Comparison of ENCODE assay signal across 25 cellular contexts in genomic region chrX:71995122-71995521, GRCh38.
"Had no signal": no experiment of that assay in that cellular context is flagged by ENCODE, and none has a peak within 500 bp of the region (broad histone marks: within the 10 kb centered on the region; RNA-seq: fewer than 3 reads in every experiment).

No MANE protein-coding gene starts in this region.

- H3K9me3 ChIP-seq: Peyer's patch, SJCRH30, SK-N-SH had no signal

- H3K27me3 Mint-ChIP-seq: activated CD8-positive, alpha-beta T cell treated with anti-CD3 and anti-CD28 coated beads for 36 hours; activated naive CD8-positive, alpha-beta T cell treated with anti-CD3 and anti-CD28 coated beads for 36 hours had no signal

- H3K36me3 Mint-ChIP-seq: activated naive CD4-positive, alpha-beta T cell treated with anti-CD3 and anti-CD28 coated beads, Interleukin-2, amount 10 ng/mL, durations not matched to agents 7 days and 5 days; activated naive CD8-positive, alpha-beta T cell treated with anti-CD3 and anti-CD28 coated beads for 36 hours had no signal

- DNase-seq: activated CD4-positive, alpha-beta T cell treated with anti-CD3 and anti-CD28 coated beads for 4 hours; activated CD8-positive, alpha-beta memory T cell treated with anti-CD3 and anti-CD28 coated beads, Interleukin-2, amount 50 U/mL, for 4 hours; activated CD8-positive, alpha-beta T cell treated with anti-CD3 and anti-CD28 coated beads for 36 hours; activated gamma-delta T cell treated with Interleukin-2 at 50 U/mL for 16 hours; activated naive CD4-positive, alpha-beta T cell treated with anti-CD3 and anti-CD28 coated beads, Interleukin-2, amount 10 ng/mL, durations not matched to agents 7 days and 5 days; activated naive CD8-positive, alpha-beta T cell treated with anti-CD3 and anti-CD28 coated beads for 36 hours; activated T-cell treated with anti-CD3 and anti-CD28 coated beads, Interleukin-2, amount 50 U/mL, for 72 hours; brain microvascular endothelial cell; cerebellar nuclear complex; NCI-H1092 treated with DMSO at 0.1 percent for 48 hours; NCI-H1436; NCI-H187; NCI-H2081; NCI-H510A treated with DMSO at 0.1 percent for 48 hours; NCI-H69; Peyer's patch; Right ventricle myocardium superior; SJCRH30; SK-N-SH; T-helper 1 cell had no signal

- H3K4me3 ChIP-seq: cardiac muscle cell, Peyer's patch, SJCRH30 had no signal

- H3K27ac ChIP-seq: brain microvascular endothelial cell, cardiac muscle cell, Peyer's patch, RWPE1 had no signal

- H3K27ac Mint-ChIP-seq: activated CD8-positive, alpha-beta T cell treated with anti-CD3 and anti-CD28 coated beads for 36 hours; activated naive CD4-positive, alpha-beta T cell treated with anti-CD3 and anti-CD28 coated beads, Interleukin-2, amount 10 ng/mL, durations not matched to agents 7 days and 5 days; activated naive CD8-positive, alpha-beta T cell treated with anti-CD3 and anti-CD28 coated beads for 36 hours; activated T-cell treated with anti-CD3 and anti-CD28 coated beads, Interleukin-2, amount 50 U/mL, for 72 hours; activated T-helper 2 cell treated with anti-CD3 and anti-CD28 coated beads, Interferon-gamma antibody, Interleukin-2, Interleukin-4, amounts not matched to agents 10 μg/mL and 5 μg/mL and 100 μg/mL, durations not matched to agents 14 hours and 24 hours and 36 hours; T-helper 2 cell treated with Interferon-gamma antibody and Interleukin-4, amounts not matched to agents 5 μg/mL and 100 μg/mL, for 36 hours had no signal

- H3K27me3 ChIP-seq: brain microvascular endothelial cell, cardiac muscle cell, Peyer's patch, SJCRH30 had no signal

- H3K9ac ChIP-seq: SK-N-SH had no signal

- H3K4me3 Mint-ChIP-seq: activated CD8-positive, alpha-beta T cell treated with anti-CD3 and anti-CD28 coated beads for 36 hours; activated naive CD4-positive, alpha-beta T cell treated with anti-CD3 and anti-CD28 coated beads, Interleukin-2, amount 10 ng/mL, durations not matched to agents 7 days and 5 days; activated naive CD8-positive, alpha-beta T cell treated with anti-CD3 and anti-CD28 coated beads for 36 hours; activated T-cell treated with anti-CD3 and anti-CD28 coated beads, Interleukin-2, amount 50 U/mL, for 72 hours; T-helper 2 cell treated with Interferon-gamma antibody and Interleukin-4, amounts not matched to agents 5 μg/mL and 100 μg/mL, for 36 hours had no signal

- H3K9me3 Mint-ChIP-seq: activated CD8-positive, alpha-beta T cell treated with anti-CD3 and anti-CD28 coated beads for 36 hours; activated naive CD4-positive, alpha-beta T cell treated with anti-CD3 and anti-CD28 coated beads, Interleukin-2, amount 10 ng/mL, durations not matched to agents 7 days and 5 days; activated naive CD8-positive, alpha-beta T cell treated with anti-CD3 and anti-CD28 coated beads for 36 hours; activated T-cell treated with anti-CD3 and anti-CD28 coated beads, Interleukin-2, amount 50 U/mL, for 72 hours; activated T-helper 2 cell treated with anti-CD3 and anti-CD28 coated beads, Interferon-gamma antibody, Interleukin-2, Interleukin-4, amounts not matched to agents 10 μg/mL and 5 μg/mL and 100 μg/mL, durations not matched to agents 14 hours and 24 hours and 36 hours; T-helper 2 cell treated with Interferon-gamma antibody and Interleukin-4, amounts not matched to agents 5 μg/mL and 100 μg/mL, for 36 hours had no signal

- H3K4me1 ChIP-seq: Peyer's patch had no signal

- ATAC-seq: activated CD4-positive, CD25-positive, alpha-beta regulatory T cell treated with anti-CD3 and anti-CD28 coated beads, Interleukin-2, amount 50 U/mL, for 24 hours; activated CD8-positive, alpha-beta T cell treated with anti-CD3 and anti-CD28 coated beads for 36 hours; activated T-cell treated with anti-CD3 and anti-CD28 coated beads, Interleukin-2, amount 50 U/mL, for 72 hours had no signal

- H3K36me3 ChIP-seq: brain microvascular endothelial cell, cardiac muscle cell, Peyer's patch, SJCRH30 had no signal

- H3K4me2 ChIP-seq: SK-N-SH had no signal
